In the genomic region with DNA sequence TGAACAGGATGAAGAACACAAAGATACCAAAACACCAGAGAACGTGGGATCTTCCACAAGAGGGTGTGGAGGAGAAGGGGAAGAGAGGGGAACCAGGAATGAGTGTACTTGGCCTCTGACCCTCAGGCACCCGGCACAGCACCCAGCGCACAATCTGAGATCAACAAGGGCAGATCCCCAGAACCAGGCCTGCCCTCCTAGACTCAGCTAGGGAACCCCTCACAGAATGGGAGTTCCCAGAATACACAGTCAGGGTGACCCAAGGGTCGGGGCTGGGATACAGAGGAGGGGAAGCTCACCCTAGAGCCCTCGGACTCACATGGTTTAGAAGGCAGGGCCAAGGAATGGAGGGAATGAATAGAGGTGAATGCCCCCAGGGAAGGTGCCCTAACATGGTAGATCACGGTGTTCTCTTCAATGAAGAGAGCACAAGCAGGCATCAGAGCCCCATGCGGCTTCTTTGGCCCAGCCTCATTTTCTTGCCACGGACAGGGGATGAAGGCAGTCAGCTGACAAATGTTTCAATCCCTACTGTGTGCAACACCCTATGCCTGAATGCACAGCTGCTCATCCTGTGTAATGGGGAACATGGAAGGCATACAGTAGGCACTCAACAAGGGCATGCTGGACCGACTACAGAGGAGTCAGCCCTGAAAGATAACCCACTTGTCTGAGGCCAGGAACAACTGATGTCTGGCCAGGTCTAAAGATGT, we compare ENCODE assay signal across 1 cellular context.
TF ChIP-seq lines count a peak whose summit lies in the region.

No MANE protein-coding gene starts in this region.

TF ChIP-seq in H1, 55 proteins besides CTCF, POLR2A, EP300 and RAD21:
- TF ChIP-seq, protein P1, sequence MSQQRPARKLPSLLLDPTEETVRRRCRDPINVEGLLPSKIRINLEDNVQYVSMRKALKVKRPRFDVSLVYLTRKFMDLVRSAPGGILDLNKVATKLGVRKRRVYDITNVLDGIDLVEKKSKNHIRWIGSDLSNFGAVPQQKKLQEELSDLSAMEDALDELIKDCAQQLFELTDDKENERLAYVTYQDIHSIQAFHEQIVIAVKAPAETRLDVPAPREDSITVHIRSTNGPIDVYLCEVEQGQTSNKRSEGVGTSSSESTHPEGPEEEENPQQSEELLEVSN (IDR thresholded peaks at IDR 0.05): no peak
- TF ChIP-seq RNF2 (IDR thresholded peaks at IDR 0.05; ENCODE audit: borderline replicate concordance, low read depth, low read length, missing control alignments, poor library complexity, severe bottlenecking): no peak
- no peak for TF ChIP-seq POU5F1 (IDR thresholded peaks at IDR 0.05; ENCODE audit: low read depth, low read length)
- TF ChIP-seq KDM1A (IDR thresholded peaks at IDR 0.05; ENCODE audit: borderline replicate concordance, low read length): no peak
- TF ChIP-seq CHD2 (IDR thresholded peaks at IDR 0.05; ENCODE audit: low read length): no peak
- TF ChIP-seq HDAC2 (IDR thresholded peaks at IDR 0.05; ENCODE audit: borderline replicate concordance in 1 of 2, low read depth in 2 of 2, low read length in 2 of 2): no peak
- no peak for TF ChIP-seq BCL11A (IDR thresholded peaks at IDR 0.05; ENCODE audit: low read depth in 2 of 2, low read length in 2 of 2)
